In genomic region chr13:113080361-113080831, GRCh38 we compare ENCODE assay signal across 25 cellular contexts. TPM values are rescaled to one million over a fixed set of nuclear protein-coding genes. Genes with fewer than 3 reads are reported as not detected.
"Had no signal": no experiment of that assay in that cellular context is flagged by ENCODE, and none has a peak within 500 bp of the region (broad histone marks: within the 10 kb centered on the region; RNA-seq: fewer than 3 reads in every experiment).

No MANE protein-coding gene starts in this region.

- H3K9me3 ChIP-seq: breast epithelium, MG63, Peyer's patch had no signal

- DNase-seq: activated B cell treated with CpG ODN at 0.5 μM for 24 hours; activated CD4-positive, alpha-beta T cell treated with anti-CD3 and anti-CD28 coated beads for 1 hour; activated CD4-positive, alpha-beta T cell treated with anti-CD3 and anti-CD28 coated beads, Interleukin-2, amount 10 ng/mL, durations not matched to agents 24 days and 14 days; activated CD4-positive, alpha-beta T cell treated with anti-CD3 and anti-CD28 coated beads, Interleukin-2, amount 50 U/mL, for 48 hours; activated CD8-positive, alpha-beta memory T cell treated with anti-CD3 and anti-CD28 coated beads, Interleukin-2, amount 10 ng/mL, durations not matched to agents 7 days and 5 days; activated effector memory CD4-positive, alpha-beta T cell treated with Interleukin-2 at 50 U/mL for 16 hours; activated naive CD4-positive, alpha-beta T cell; activated T-cell treated with anti-CD3 and anti-CD28 coated beads, Interleukin-2, amount 50 U/mL, for 24 hours; MG63; MV-4-11; NCI-H1105 treated with DMSO at 0.1 percent for 48 hours; NCI-H1436 treated with DMSO at 0.1 percent for 48 hours; NCI-H187; NCI-H2081; NCI-H510A treated with DMSO at 0.1 percent for 48 hours; NCI-H69; Peyer's patch; SHP77 treated with DMSO at 0.1 percent for 48 hours; T-helper 17 cell; T-helper 9 cell had no signal

- FAIRE-seq: TTC549 had no signal

- H3K27ac ChIP-seq: breast epithelium, KMS-11, Peyer's patch, RWPE1 had no signal

- H3K36me3 ChIP-seq: breast epithelium, MG63 had no signal

- ATAC-seq: activated CD8-positive, alpha-beta memory T cell treated with anti-CD3 and anti-CD28 coated beads, Interleukin-2, amount 10 ng/mL, durations not matched to agents 7 days and 5 days; T-helper 17 cell had no signal

- H3K27me3 ChIP-seq: breast epithelium, MG63, Peyer's patch had no signal

- H3K4me1 ChIP-seq: breast epithelium, Peyer's patch had no signal

- H3K4me2 ChIP-seq: KMS-11 had no signal

- H3K9ac ChIP-seq: KMS-11 had no signal

- H3K4me3 ChIP-seq: breast epithelium, MG63, Peyer's patch had no signal

RNA-seq across cellular contexts. Expression of gene F7, which starts 25.2 kb away (rescaled TPM):
- total RNA-seq: activated B cell treated with CpG ODN at 0.5 μM for 24 hours; activated CD4-positive, alpha-beta T cell treated with anti-CD3 and anti-CD28 coated beads, Interleukin-2, amount 10 ng/mL, durations not matched to agents 24 days and 14 days; activated CD8-positive, alpha-beta memory T cell treated with anti-CD3 and anti-CD28 coated beads, Interleukin-2, amount 10 ng/mL, durations not matched to agents 7 days and 5 days; activated T-helper 1 cell treated with anti-CD3 and anti-CD28 coated beads, Interleukin-12 subunit alpha, Interleukin-12 subunit beta, Interleukin-2, Interleukin-4 antibody, amounts not matched to agents 30 ng/mL and 10 ng/mL and 1 ng/mL, durations not matched to agents 14 hours and 24 hours and 36 hours; T-helper 17 cell had no signal

RNA-seq across cellular contexts. Expression of gene F10, which starts 42.2 kb away (rescaled TPM):
- total RNA-seq: activated B cell treated with CpG ODN at 0.5 μM for 24 hours; activated CD4-positive, alpha-beta T cell treated with anti-CD3 and anti-CD28 coated beads, Interleukin-2, amount 10 ng/mL, durations not matched to agents 24 days and 14 days; activated CD8-positive, alpha-beta memory T cell treated with anti-CD3 and anti-CD28 coated beads, Interleukin-2, amount 10 ng/mL, durations not matched to agents 7 days and 5 days; activated T-helper 1 cell treated with anti-CD3 and anti-CD28 coated beads, Interleukin-12 subunit alpha, Interleukin-12 subunit beta, Interleukin-2, Interleukin-4 antibody, amounts not matched to agents 30 ng/mL and 10 ng/mL and 1 ng/mL, durations not matched to agents 14 hours and 24 hours and 36 hours; T-helper 17 cell had no signal
